In the genomic region with DNA sequence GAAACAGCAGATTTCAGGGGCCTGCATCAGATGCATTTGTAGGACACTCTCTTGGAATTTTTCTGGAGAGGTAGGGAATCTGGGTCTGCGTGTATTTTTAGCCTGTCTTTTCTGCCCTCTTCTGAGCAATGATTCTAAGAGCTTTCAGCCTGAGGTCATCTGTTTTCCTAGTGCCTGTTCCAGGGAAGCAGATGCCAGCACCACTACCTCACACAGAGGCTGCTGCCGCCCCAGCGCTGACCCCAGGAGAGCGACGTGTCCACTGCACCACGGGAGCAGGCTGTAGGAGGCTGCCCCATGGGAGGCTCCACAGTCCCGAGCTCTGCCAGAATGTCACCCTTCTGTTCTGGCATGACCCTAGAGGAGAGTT, we compare ENCODE assay signal across 10 cellular contexts.
DNase-seq lines count a peak whose midpoint lies in the region; ATAC-seq, FAIRE-seq and TF ChIP-seq lines count a peak whose summit lies in the region.
"Had no signal": no experiment of that assay in that cellular context is flagged by ENCODE, and none has a peak within 500 bp of the region (broad histone marks: within the 10 kb centered on the region; RNA-seq: fewer than 3 reads in every experiment).

No MANE protein-coding gene starts in this region.

- H3K27ac ChIP-seq in A549: peak overlapping the region; percentile 8 to 68; a peak in 5 of 6 replicates
- peak overlapping the region; percentile 70 to 80 (median 78) for H3K27ac ChIP-seq in esophagus muscularis mucosa (replicated peaks in 1 of 4)
- H3K27ac ChIP-seq in muscle layer of duodenum (ENCODE audit: low read length): peak overlapping the region; percentile 16

- CTCF ChIA-PET in A549 (lab: Yijun Ruan, JAX): interaction anchor here (2.0 kb wide), 1 partner anchor 220 kb away, joined by 7 read pairs; no protein-coding TSS in a partner anchor

- H3K36me3 ChIP-seq in esophagus muscularis mucosa (no peaks in the 10 kb centered on the region), muscle layer of duodenum (ENCODE audit: control insufficient read depth in 1 of 2, insufficient read depth in 2 of 2, low read length in 2 of 2) (no peaks in the 10 kb centered on the region)

- intact Hi-C loops in esophagus muscularis mucosa (cut with DNase I): no loop called here

- H3K27me3 ChIP-seq in esophagus muscularis mucosa: no peaks in the 10 kb centered on the region
- H3K27me3 ChIP-seq in muscle layer of duodenum (ENCODE audit: low read depth, low read length): no peaks in the 10 kb centered on the region

- H3K9me3 ChIP-seq in A549 (no peaks in the 10 kb centered on the region), esophagus muscularis mucosa (peaks cover 0 to 3% (median 0%) of the 10 kb centered on the region in 4 donors), muscle layer of duodenum (ENCODE audit: control insufficient read depth in 1 of 2, low read length in 2 of 2) (no peaks in the 10 kb centered on the region)

- H3K4me3 ChIP-seq in A549: no peak overlapping the region
- no peak overlapping the region for H3K4me3 ChIP-seq in esophagus muscularis mucosa
- H3K4me3 ChIP-seq in muscle layer of duodenum (ENCODE audit: low read depth in 1 of 2, low read length in 2 of 2): no peak overlapping the region

- peak; percentile 87 to 93 for ATAC-seq in A549

- 5% methylated on average over 4 of the region's 7 CpGs for WGBS in A549 (ENCODE audit: missing lambda C conversion rate)
- WGBS in esophagus muscularis mucosa: 49% methylated on average over 7 of the region's 7 CpGs

- TF ChIP-seq EP300 in A549 (IDR thresholded peaks at IDR 0.05): no peak
- no peak for TF ChIP-seq EP300 in esophagus muscularis mucosa (IDR thresholded peaks at IDR 0.05)

- DNase-seq in A549 (ENCODE audit: low read depth in 1 of 2, low spot score in 1 of 2): peak; percentile 15 to 56
- DNase-seq in M059J (ENCODE audit: low read depth): peak; percentile 96
- peak; percentile 87 for DNase-seq in esophagus muscularis mucosa (ENCODE audit: extremely low spot score)
- DNase-seq in midbrain (lab: John Stamatoyannopoulos, UW): no peak
- no peak for DNase-seq in activated CD4-positive, alpha-beta T cell treated with anti-CD3 and anti-CD28 coated beads for 48 hours
- no peak for DNase-seq in NCI-H510A (lab: John Stamatoyannopoulos, UW)
- no peak for DNase-seq in hippocampal formation (lab: John Stamatoyannopoulos, UW)
- DNase-seq: GOT3, NCI-H526 treated with DMSO at 0.1 percent for 48 hours had no signal

- POLR2A ChIA-PET in A549 (lab: Yijun Ruan, JAX): no interaction called here

- H3K4me1 ChIP-seq in A549 (peaks cover 21% of the 10 kb centered on the region), esophagus muscularis mucosa (peaks cover 26 to 30% (median 27%) of the 10 kb centered on the region in 4 donors), muscle layer of duodenum (ENCODE audit: control insufficient read depth in 1 of 2, insufficient read depth in 2 of 2, low read length in 2 of 2) (peaks cover 0 to 6% of the 10 kb centered on the region in 2 donors)

- no peak for TF ChIP-seq RAD21 in A549 (conservative IDR thresholded peaks at IDR 0.05 in 1 of 2, IDR thresholded peaks at IDR 0.05 in 1 of 2)

- peak overlapping the region; percentile 37; the same call in 2 of the 3 replicates for H3K4me2 ChIP-seq in A549

- TF ChIP-seq CTCF in A549 (IDR thresholded peaks at IDR 0.05) (no peak), esophagus muscularis mucosa (IDR thresholded peaks at IDR 0.05) (no peak)

- TF ChIP-seq POLR2A in A549 (IDR thresholded peaks at IDR 0.05; ENCODE audit: low read length): no peak
- no peak for TF ChIP-seq POLR2A in esophagus muscularis mucosa (IDR thresholded peaks at IDR 0.05; ENCODE audit: low read depth)

- no peak for FAIRE-seq in A549 (lab: Jason Lieb, UNC)

TF ChIP-seq in A549, 52 proteins besides CTCF, POLR2A, EP300 and RAD21:
- TF ChIP-seq, protein P1, sequence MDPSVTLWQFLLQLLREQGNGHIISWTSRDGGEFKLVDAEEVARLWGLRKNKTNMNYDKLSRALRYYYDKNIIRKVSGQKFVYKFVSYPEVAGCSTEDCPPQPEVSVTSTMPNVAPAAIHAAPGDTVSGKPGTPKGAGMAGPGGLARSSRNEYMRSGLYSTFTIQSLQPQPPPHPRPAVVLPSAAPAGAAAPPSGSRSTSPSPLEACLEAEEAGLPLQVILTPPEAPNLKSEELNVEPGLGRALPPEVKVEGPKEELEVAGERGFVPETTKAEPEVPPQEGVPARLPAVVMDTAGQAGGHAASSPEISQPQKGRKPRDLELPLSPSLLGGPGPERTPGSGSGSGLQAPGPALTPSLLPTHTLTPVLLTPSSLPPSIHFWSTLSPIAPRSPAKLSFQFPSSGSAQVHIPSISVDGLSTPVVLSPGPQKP (IDR thresholded peaks at IDR 0.05; ENCODE audit: low read depth, low read length): no peak
- no peak for TF ChIP-seq RARB (CRISPR knock-in tag; IDR thresholded peaks at IDR 0.05)
- no peak for TF ChIP-seq RFX5 (IDR thresholded peaks at IDR 0.05)
- TF ChIP-seq, protein P2, sequence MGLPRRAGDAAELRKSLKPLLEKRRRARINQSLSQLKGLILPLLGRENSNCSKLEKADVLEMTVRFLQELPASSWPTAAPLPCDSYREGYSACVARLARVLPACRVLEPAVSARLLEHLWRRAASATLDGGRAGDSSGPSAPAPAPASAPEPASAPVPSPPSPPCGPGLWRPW (IDR thresholded peaks at IDR 0.05): no peak
- TF ChIP-seq MAFK (IDR thresholded peaks at IDR 0.05; ENCODE audit: partially characterized antibody): no peak
- no peak for TF ChIP-seq MYC (IDR thresholded peaks at IDR 0.05; ENCODE audit: borderline replicate concordance, low read length)
- TF ChIP-seq PHF8 (IDR thresholded peaks at IDR 0.05; ENCODE audit: borderline replicate concordance, low read depth): no peak
- no peak for TF ChIP-seq EHMT2 (IDR thresholded peaks at IDR 0.05; ENCODE audit: low read depth)
- TF ChIP-seq MAZ (IDR thresholded peaks at IDR 0.05; ENCODE audit: borderline replicate concordance, low read depth, low read length): no peak
- no peak for TF ChIP-seq HDAC2 (IDR thresholded peaks at IDR 0.05)
- TF ChIP-seq KDM5A (IDR thresholded peaks at IDR 0.05): no peak
- TF ChIP-seq, protein P3, sequence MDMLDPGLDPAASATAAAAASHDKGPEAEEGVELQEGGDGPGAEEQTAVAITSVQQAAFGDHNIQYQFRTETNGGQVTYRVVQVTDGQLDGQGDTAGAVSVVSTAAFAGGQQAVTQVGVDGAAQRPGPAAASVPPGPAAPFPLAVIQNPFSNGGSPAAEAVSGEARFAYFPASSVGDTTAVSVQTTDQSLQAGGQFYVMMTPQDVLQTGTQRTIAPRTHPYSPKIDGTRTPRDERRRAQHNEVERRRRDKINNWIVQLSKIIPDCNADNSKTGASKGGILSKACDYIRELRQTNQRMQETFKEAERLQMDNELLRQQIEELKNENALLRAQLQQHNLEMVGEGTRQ (IDR thresholded peaks at IDR 0.05): no peak
- no peak for TF ChIP-seq BHLHE40 (IDR thresholded peaks at IDR 0.05; ENCODE audit: low read depth, low read length)
- TF ChIP-seq CHD4 (IDR thresholded peaks at IDR 0.05; ENCODE audit: borderline replicate concordance): no peak
- no peak for TF ChIP-seq NFE2L2 (conservative IDR thresholded peaks at IDR 0.05; ENCODE audit: low read length)
- TF ChIP-seq ATOH8 (CRISPR knock-in tag; IDR thresholded peaks at IDR 0.05; ENCODE audit: low read depth): no peak
- no peak for TF ChIP-seq CBX2 (IDR thresholded peaks at IDR 0.05; ENCODE audit: borderline replicate concordance, low read depth)
- TF ChIP-seq POLR2AphosphoS2 (conservative IDR thresholded peaks at IDR 0.05; ENCODE audit: low read length): no peak
- TF ChIP-seq SMC3 (IDR thresholded peaks at IDR 0.05): no peak

Comparison
In these comparisons a context has a peak if more than half of its experiments do, and no peak if none do; other contexts are left out.
1. DNase-seq: peak in A549 (2 of 2), M059J (single experiment) and esophagus muscularis mucosa (single experiment); none in midbrain (single experiment), activated CD4-positive, alpha-beta T cell treated with anti-CD3 and anti-CD28 coated beads for 48 hours (single experiment), NCI-H510A (single experiment) and hippocampal formation (0 of 2).
2. H3K27ac ChIP-seq: peak in every context shown above with its lines; median percentile 78 in esophagus muscularis mucosa; 38 in A549; 16 in muscle layer of duodenum.